10 cellular contexts compared by ENCODE assay signal in genomic region chr5:9197881-9198260, GRCh38.
DNase-seq lines count a peak whose midpoint lies in the region; ATAC-seq lines count a peak whose summit lies in the region.
"Had no signal": no experiment of that assay in that cellular context is flagged by ENCODE, and none has a peak within 500 bp of the region (broad histone marks: within the 10 kb centered on the region; RNA-seq: fewer than 3 reads in every experiment).

No MANE protein-coding gene starts in this region.

- H2BK5ac ChIP-seq in mesenchymal stem cell (ENCODE audit: low read depth, low read length, poor library complexity, severe bottlenecking) = no peak overlapping the region

- no peak overlapping the region for H2BK12ac ChIP-seq in mesenchymal stem cell (ENCODE audit: low read length in 2 of 2)

- intact Hi-C loops in activated T-helper 2 cell treated with anti-CD3 and anti-CD28 coated beads, Interferon-gamma antibody, Interleukin-2, Interleukin-4, amounts not matched to agents 10 μg/mL and 5 μg/mL and 100 μg/mL, durations not matched to agents 14 hours and 24 hours and 36 hours (cut with micrococcal nuclease) = no loop called here

- H3K23ac ChIP-seq in mesenchymal stem cell (ENCODE audit: low read length in 2 of 2) = no peak overlapping the region

- no peak overlapping the region for H3K4ac ChIP-seq in mesenchymal stem cell (ENCODE audit: low read depth in 1 of 2, low read length in 2 of 2)

- H2AFZ ChIP-seq in mesenchymal stem cell (ENCODE audit: low read depth, low read length) = no peak overlapping the region

- no peaks in the 10 kb centered on the region for H3K9me3 Mint-ChIP-seq in activated T-helper 2 cell treated with anti-CD3 and anti-CD28 coated beads, Interferon-gamma antibody, Interleukin-2, Interleukin-4, amounts not matched to agents 10 μg/mL and 5 μg/mL and 100 μg/mL, durations not matched to agents 14 hours and 24 hours and 36 hours

- no peak overlapping the region for H3K27ac Mint-ChIP-seq in activated T-helper 2 cell treated with anti-CD3 and anti-CD28 coated beads, Interferon-gamma antibody, Interleukin-2, Interleukin-4, amounts not matched to agents 10 μg/mL and 5 μg/mL and 100 μg/mL, durations not matched to agents 14 hours and 24 hours and 36 hours
- H3K27ac Mint-ChIP-seq: activated naive CD8-positive, alpha-beta T cell had no signal

- H2BK120ac ChIP-seq in mesenchymal stem cell (ENCODE audit: low read depth, low read length) = no peak overlapping the region

- no CpG with 5 or more reads among the region's 1 CpG for WGBS in mesenchymal stem cell

- H3K27me3 ChIP-seq in mesenchymal stem cell (ENCODE audit: control insufficient read depth in 1 of 2, insufficient read depth in 1 of 2, low read length in 2 of 2) = no peaks in the 10 kb centered on the region
- H3K27me3 ChIP-seq: transverse colon had no signal

- H3K9ac ChIP-seq in mesenchymal stem cell (ENCODE audit: low read length) = no peak overlapping the region

- H2BK15ac ChIP-seq in mesenchymal stem cell (ENCODE audit: low read depth, poor library complexity, severe bottlenecking) = no peak overlapping the region

- no peak overlapping the region for H3K4me3 Mint-ChIP-seq in activated T-helper 2 cell treated with anti-CD3 and anti-CD28 coated beads, Interferon-gamma antibody, Interleukin-2, Interleukin-4, amounts not matched to agents 10 μg/mL and 5 μg/mL and 100 μg/mL, durations not matched to agents 14 hours and 24 hours and 36 hours (ENCODE audit: low read depth)
- H3K4me3 Mint-ChIP-seq: activated naive CD8-positive, alpha-beta T cell had no signal

- ATAC-seq in GM18907 (IDR thresholded peaks at IDR 0.05; ENCODE audit: unreplicated experiment) = peak; percentile 97
- peak; percentile 93 for ATAC-seq in HG02571 (IDR thresholded peaks at IDR 0.05; ENCODE audit: unreplicated experiment)
- ATAC-seq in HG03521 (IDR thresholded peaks at IDR 0.05; ENCODE audit: unreplicated experiment) = peak; percentile 96

- H3K36me3 ChIP-seq in mesenchymal stem cell (ENCODE audit: control insufficient read depth in 1 of 2, insufficient read depth in 2 of 2, low read depth in 1 of 2, low read length in 2 of 2) = peaks cover 0 to 9% of the 10 kb centered on the region in 2 experiments
- H3K36me3 ChIP-seq: transverse colon had no signal

- H3K9me3 ChIP-seq in mesenchymal stem cell (ENCODE audit: control insufficient read depth, low read length) = no peaks in the 10 kb centered on the region
- H3K9me3 ChIP-seq: transverse colon had no signal

- H3K4me2 ChIP-seq in mesenchymal stem cell (ENCODE audit: low read length, poor library complexity, severe bottlenecking) = no peak overlapping the region

- no peak overlapping the region for H3K27ac ChIP-seq in mesenchymal stem cell (ENCODE audit: low read length, poor library complexity, severe bottlenecking)
- H3K27ac ChIP-seq: transverse colon had no signal

- no peaks in the 10 kb centered on the region for H3K27me3 Mint-ChIP-seq in activated T-helper 2 cell treated with anti-CD3 and anti-CD28 coated beads, Interferon-gamma antibody, Interleukin-2, Interleukin-4, amounts not matched to agents 10 μg/mL and 5 μg/mL and 100 μg/mL, durations not matched to agents 14 hours and 24 hours and 36 hours (ENCODE audit: low read depth)
- H3K27me3 Mint-ChIP-seq: activated naive CD8-positive, alpha-beta T cell had no signal

- no peak overlapping the region for H3K4me3 ChIP-seq in mesenchymal stem cell (ENCODE audit: insufficient read depth in 1 of 2, low read depth in 1 of 2, low read length in 2 of 2)
- H3K4me3 ChIP-seq: transverse colon had no signal

- H4K8ac ChIP-seq in mesenchymal stem cell (ENCODE audit: low read length) = no peak overlapping the region

- no peaks in the 10 kb centered on the region for H3K36me3 Mint-ChIP-seq in activated T-helper 2 cell treated with anti-CD3 and anti-CD28 coated beads, Interferon-gamma antibody, Interleukin-2, Interleukin-4, amounts not matched to agents 10 μg/mL and 5 μg/mL and 100 μg/mL, durations not matched to agents 14 hours and 24 hours and 36 hours (ENCODE audit: low read depth)
- H3K36me3 Mint-ChIP-seq: activated naive CD8-positive, alpha-beta T cell had no signal

- H2AK5ac ChIP-seq in mesenchymal stem cell (ENCODE audit: low read length, severe bottlenecking) = no peak overlapping the region

- H3K14ac ChIP-seq in mesenchymal stem cell (ENCODE audit: low read length in 2 of 2) = no peak overlapping the region

- H4K91ac ChIP-seq in mesenchymal stem cell (ENCODE audit: low read length) = no peak overlapping the region

- H3K18ac ChIP-seq in mesenchymal stem cell (ENCODE audit: low read depth in 1 of 2, low read length in 2 of 2) = no peak overlapping the region

- peaks cover 8% of the 10 kb centered on the region for H3K79me1 ChIP-seq in mesenchymal stem cell (replicated peaks; ENCODE audit: low read length, poor library complexity, severe bottlenecking)

- peaks cover 9% of the 10 kb centered on the region for H3K4me1 ChIP-seq in mesenchymal stem cell (ENCODE audit: control insufficient read depth, insufficient read depth, low read depth, low read length)
- H3K4me1 ChIP-seq: transverse colon had no signal

- DNase-seq in mesenchymal stem cell = peak; percentile 53
- DNase-seq in activated T-helper 2 cell treated with anti-CD3 and anti-CD28 coated beads, Interferon-gamma antibody, Interleukin-2, Interleukin-4, amounts not matched to agents 10 μg/mL and 5 μg/mL and 100 μg/mL, durations not matched to agents 14 hours and 24 hours and 36 hours (ENCODE audit: low spot score) = no peak
- DNase-seq in stimulated activated CD4-positive, alpha-beta T cell treated with anti-CD3 and anti-CD28 coated beads, Interleukin-4, amount 100 ng/mL, for 1 hour = no peak
- DNase-seq in cerebellar nuclear complex (lab: John Stamatoyannopoulos, UW) = no peak
- DNase-seq in NCI-H1105 treated with DMSO at 0.1 percent for 48 hours (lab: John Stamatoyannopoulos, UW) = no peak
- DNase-seq: transverse colon had no signal

- H3K4me1 Mint-ChIP-seq in activated T-helper 2 cell treated with anti-CD3 and anti-CD28 coated beads, Interferon-gamma antibody, Interleukin-2, Interleukin-4, amounts not matched to agents 10 μg/mL and 5 μg/mL and 100 μg/mL, durations not matched to agents 14 hours and 24 hours and 36 hours (ENCODE audit: low read depth) = no peaks in the 10 kb centered on the region
